8 cellular contexts compared by ENCODE assay signal in genomic region chr10:51698473-51699063, GRCh38. TPM values are rescaled to one million over a fixed set of nuclear protein-coding genes. Genes with fewer than 3 reads are reported as not detected.
DNase-seq lines count a peak whose midpoint lies in the region; TF ChIP-seq lines count a peak whose summit lies in the region.

No MANE protein-coding gene starts in this region.

- H3K27me3 ChIP-seq in SU-DHL-6 (ENCODE audit: low read length) (no peaks in the 10 kb centered on the region), prostate gland (replicated peaks; ENCODE audit: insufficient read depth) (no peaks in the 10 kb centered on the region)

- H3K36me3 ChIP-seq in ES-I3 (ENCODE audit: insufficient read depth, low read length): peaks cover 9% of the 10 kb centered on the region
- H3K36me3 ChIP-seq in SU-DHL-6 (ENCODE audit: low read length): no peaks in the 10 kb centered on the region; the same call in 1 of the 2 replicates
- no peaks in the 10 kb centered on the region for H3K36me3 ChIP-seq in prostate gland

- H3K4me2 ChIP-seq in SU-DHL-6 (ENCODE audit: low read depth, low read length, poor library complexity, severe bottlenecking): peak overlapping the region; percentile 72

- H3K9me2 ChIP-seq in SU-DHL-6 (replicated peaks; ENCODE audit: insufficient read depth, low read length): no peaks in the 10 kb centered on the region

- WGBS in prostate gland: 89% methylated on average over 8 of the region's 8 CpGs

- TF ChIP-seq CTCF in SU-DHL-6 (IDR thresholded peaks at IDR 0.05; ENCODE audit: insufficient read depth, low read length, poor library complexity, severe bottlenecking) (no peak), foreskin fibroblast (IDR thresholded peaks at IDR 0.05; ENCODE audit: low read depth, low read length) (no peak), prostate gland (IDR thresholded peaks at IDR 0.05) (no peak)

- H3K9ac ChIP-seq in ES-I3 (ENCODE audit: low read depth, low read length) (peak overlapping the region; percentile 97), SU-DHL-6 (ENCODE audit: low read length) (peak overlapping the region; percentile 72)

- peaks cover 30% of the 10 kb centered on the region for H3K79me2 ChIP-seq in SU-DHL-6 (ENCODE audit: insufficient read depth, low read length)

- H3K4me1 ChIP-seq in ES-I3 (ENCODE audit: insufficient read depth, low read length) (peaks cover 7% of the 10 kb centered on the region; the same call in 1 of the 2 replicates), prostate gland (replicated peaks) (peaks cover 12% of the 10 kb centered on the region)

- peaks cover 10% of the 10 kb centered on the region; the same call in 1 of the 2 replicates for H4K20me1 ChIP-seq in SU-DHL-6 (ENCODE audit: low read depth, low read length)

- no peak for TF ChIP-seq POLR2A in prostate gland (IDR thresholded peaks at IDR 0.05)

- DNase-seq in foreskin fibroblast (no peak), prostate gland (ENCODE audit: low spot score) (no peak), NCI-H748 treated with DMSO at 0.1 percent for 48 hours (lab: John Stamatoyannopoulos, UW) (no peak), NCI-H2171 treated with DMSO at 0.1 percent for 48 hours (lab: John Stamatoyannopoulos, UW) (no peak), DMS79 (lab: John Stamatoyannopoulos, UW) (no peak), superior temporal gyrus (ENCODE audit: extremely low spot score) (no peak)

- H3K27ac ChIP-seq in SU-DHL-6 (ENCODE audit: low read depth, low read length) (peak overlapping the region; percentile 82; the same call in 1 of the 2 replicates), prostate gland (peak overlapping the region; percentile 94 to 96)

- H3F3A ChIP-seq in SU-DHL-6 (ENCODE audit: insufficient read depth): no peaks in the 10 kb centered on the region

- H2AFZ ChIP-seq in SU-DHL-6 (ENCODE audit: low read depth, low read length, severe bottlenecking): no peak overlapping the region

- peak overlapping the region; percentile 95 for H3K4me3 ChIP-seq in SU-DHL-6 (ENCODE audit: insufficient read depth, low read length, poor library complexity, severe bottlenecking)
- H3K4me3 ChIP-seq in foreskin fibroblast (ENCODE audit: low read depth in 1 of 2, low read length in 2 of 2): peak overlapping the region; percentile 67 to 79
- peak overlapping the region; percentile 67 to 78 for H3K4me3 ChIP-seq in prostate gland

- intact Hi-C loops in prostate gland (cut with DNase I): loop anchor here (10.0 kb wide), 1 partner anchor 624 kb away; the partner anchor contains the start of gene PRKG1

- H3K9me3 ChIP-seq in ES-I3 (ENCODE audit: control insufficient read depth, insufficient read depth, low read length) (no peaks in the 10 kb centered on the region), SU-DHL-6 (ENCODE audit: insufficient read depth, low read length) (no peaks in the 10 kb centered on the region), prostate gland (no peaks in the 10 kb centered on the region)

RNA-seq across cellular contexts. Expression of gene CSTF2T, which starts 0.8 kb away (rescaled TPM):
- total RNA-seq in prostate gland: 10 to 100 TPM; 20.9 to 22.4 TPM
